ENCODE assay signal across 8 cellular contexts in genomic region chr13:74061939-74062595, GRCh38.
A peak's percentile ranks its signal among the peaks of the same experiment; 100 is the strongest.
DNase-seq lines count a peak whose midpoint lies in the region; ATAC-seq and TF ChIP-seq lines count a peak whose summit lies in the region.

No MANE protein-coding gene starts in this region.

- peak overlapping the region; percentile 5 for H3K4me2 ChIP-seq in skeletal muscle satellite cell (ENCODE audit: low read length)

- intact Hi-C loops in A673 (cut with micrococcal nuclease; ENCODE audit: unreplicated experiment), result no loop called here

- H3K9me3 ChIP-seq in endocrine pancreas (ENCODE audit: control insufficient read depth, low read length) (no peaks in the 10 kb centered on the region), skeletal muscle satellite cell (replicated peaks; ENCODE audit: low read length) (no peaks in the 10 kb centered on the region), A673 (ENCODE audit: low read depth, low read length, poor library complexity, severe bottlenecking) (peaks cover 3% of the 10 kb centered on the region)

- peak overlapping the region; percentile 79 for H3K4me3 ChIP-seq in endocrine pancreas (ENCODE audit: control insufficient read depth, insufficient read depth, low read length)
- no peak overlapping the region for H3K4me3 ChIP-seq in skeletal muscle satellite cell (ENCODE audit: low read length)
- no peak overlapping the region for H3K4me3 ChIP-seq in A673 (ENCODE audit: low read depth, low read length, poor library complexity, severe bottlenecking)

- no peak for TF ChIP-seq CTCF in GM10266 (IDR thresholded peaks at IDR 0.05; ENCODE audit: control insufficient read depth, insufficient read depth, low read depth, missing control alignments)
- TF ChIP-seq CTCF in A673 (conservative IDR thresholded peaks at IDR 0.05; ENCODE audit: low read depth, low read length), result no peak

- H3K9ac ChIP-seq in endocrine pancreas (ENCODE audit: control insufficient read depth, insufficient read depth, low read length) (peak overlapping the region; percentile 41), skeletal muscle satellite cell (ENCODE audit: low read depth, low read length) (peak overlapping the region; percentile 48)

- CTCF ChIA-PET in A673 (lab: Charles Lee), result no interaction called here

- peak; percentile 79 for ATAC-seq in GM21515 (IDR thresholded peaks at IDR 0.05; ENCODE audit: unreplicated experiment)

- H3K36me3 ChIP-seq in endocrine pancreas (ENCODE audit: control insufficient read depth, insufficient read depth, low read length), result no peaks in the 10 kb centered on the region
- no peaks in the 10 kb centered on the region for H3K36me3 ChIP-seq in skeletal muscle satellite cell (ENCODE audit: insufficient read depth, low read length)
- H3K36me3 ChIP-seq in A673 (ENCODE audit: insufficient read depth, low read length, poor library complexity, severe bottlenecking), result no peaks in the 10 kb centered on the region

- no TSS peak for BruUV-seq in A673 (replicated peaks; lab: Mats Ljungman, UMichigan)

- POLR2A ChIA-PET in A673 (lab: Charles Lee; ENCODE audit: low non-redundant PET), result no interaction called here

- DNase-seq in GM10266 (ENCODE audit: extremely low spot score), result peak; percentile 17
- peak; percentile 17 for DNase-seq in KBM-7
- DNase-seq in A673 (ENCODE audit: low spot score), result no peak
- no peak for DNase-seq in NCI-H345 (lab: John Stamatoyannopoulos, UW)
- no peak for DNase-seq in 8988T

- H3K27me3 ChIP-seq in endocrine pancreas (ENCODE audit: control insufficient read depth, insufficient read depth, low read length) (no peaks in the 10 kb centered on the region), skeletal muscle satellite cell (ENCODE audit: control insufficient read depth, insufficient read depth, low read length) (no peaks in the 10 kb centered on the region), A673 (replicated peaks; ENCODE audit: insufficient read depth, low read depth, low read length, poor library complexity) (no peaks in the 10 kb centered on the region)

- H3K4me1 ChIP-seq in endocrine pancreas (ENCODE audit: control insufficient read depth, insufficient read depth, low read length) (peaks cover 20% of the 10 kb centered on the region), skeletal muscle satellite cell (ENCODE audit: control insufficient read depth, insufficient read depth, low read length) (peaks cover 45% of the 10 kb centered on the region), A673 (ENCODE audit: insufficient read depth, low read length, poor library complexity, severe bottlenecking) (peaks cover 5% of the 10 kb centered on the region)

- H3K27ac ChIP-seq in A673 (ENCODE audit: low read depth, low read length, poor library complexity, severe bottlenecking), result no peak overlapping the region

- in situ Hi-C loops in KBM-7 (cut with MboI; ENCODE audit: low pct_unique_long_range_greater_than_20kb, low sequenced_read_pairs), result no loop called here

Comparison
In these comparisons a context has a peak if more than half of its experiments do, and no peak if none do; other contexts are left out.
1. DNase-seq: peak in GM10266 (single experiment) and KBM-7 (single experiment); none in A673 (single experiment), NCI-H345 (single experiment) and 8988T (single experiment).